In genomic region chr19:1172353-1173159, GRCh38 we compare ENCODE assay signal across 2 cellular contexts.
A peak's percentile ranks its signal among the peaks of the same experiment; 100 is the strongest.
TF ChIP-seq lines count a peak whose summit lies in the region.

No MANE protein-coding gene starts in this region.

TF ChIP-seq in GM23338, 12 proteins besides CTCF, POLR2A, EP300 and RAD21:
- TF ChIP-seq EZH2phosphoT487 (IDR thresholded peaks at IDR 0.05; ENCODE audit: unreplicated experiment) (no peak), JUNB (IDR thresholded peaks at IDR 0.05; ENCODE audit: unreplicated experiment) (no peak), ZNF331 (CRISPR knock-in tag; IDR thresholded peaks at IDR 0.05; ENCODE audit: low read depth) (no peak)

TF ChIP-seq in H1, 55 proteins besides CTCF, POLR2A, EP300 and RAD21:
- no peak for TF ChIP-seq GTF2F1 (IDR thresholded peaks at IDR 0.05; ENCODE audit: borderline replicate concordance, low read depth, low read length)
- 0 out of 2 replicates have a peak, but pooled peaks have one; percentile 21 for TF ChIP-seq MAX (IDR thresholded peaks at IDR 0.05)
- no peak for TF ChIP-seq SP1 (IDR thresholded peaks at IDR 0.05; ENCODE audit: low read depth, low read length)
- TF ChIP-seq KDM4A (IDR thresholded peaks at IDR 0.05; ENCODE audit: low read depth, low read length, severe bottlenecking): peak; percentile 8
TF ChIP-seq in H1: peak in this region for 2.
